1 cellular context compared by ENCODE assay signal in the genomic region with DNA sequence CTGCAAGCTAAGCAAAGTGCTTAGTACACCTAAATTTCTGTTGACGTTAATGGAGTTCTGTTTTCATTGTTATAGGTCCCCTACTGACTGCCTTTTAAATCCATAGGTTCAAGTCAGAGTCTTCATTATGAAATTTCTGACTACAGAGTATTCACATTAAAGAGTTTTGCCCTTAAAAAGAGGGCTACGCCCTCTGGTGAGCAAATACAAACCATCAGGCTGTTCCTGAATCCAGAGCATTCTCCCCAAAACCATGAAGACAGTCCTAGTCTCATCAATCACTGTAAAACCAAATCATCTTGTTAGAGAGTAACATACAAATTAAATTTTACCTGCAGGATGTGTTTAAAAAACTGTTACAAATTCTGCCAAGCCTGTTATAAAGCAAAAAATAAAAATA.
TF ChIP-seq lines count a peak whose summit lies in the region.

No MANE protein-coding gene starts in this region.

TF ChIP-seq in HepG2, 621 proteins besides CTCF, POLR2A, EP300 and RAD21 (continued from another document):
- TF ChIP-seq, protein P1, sequence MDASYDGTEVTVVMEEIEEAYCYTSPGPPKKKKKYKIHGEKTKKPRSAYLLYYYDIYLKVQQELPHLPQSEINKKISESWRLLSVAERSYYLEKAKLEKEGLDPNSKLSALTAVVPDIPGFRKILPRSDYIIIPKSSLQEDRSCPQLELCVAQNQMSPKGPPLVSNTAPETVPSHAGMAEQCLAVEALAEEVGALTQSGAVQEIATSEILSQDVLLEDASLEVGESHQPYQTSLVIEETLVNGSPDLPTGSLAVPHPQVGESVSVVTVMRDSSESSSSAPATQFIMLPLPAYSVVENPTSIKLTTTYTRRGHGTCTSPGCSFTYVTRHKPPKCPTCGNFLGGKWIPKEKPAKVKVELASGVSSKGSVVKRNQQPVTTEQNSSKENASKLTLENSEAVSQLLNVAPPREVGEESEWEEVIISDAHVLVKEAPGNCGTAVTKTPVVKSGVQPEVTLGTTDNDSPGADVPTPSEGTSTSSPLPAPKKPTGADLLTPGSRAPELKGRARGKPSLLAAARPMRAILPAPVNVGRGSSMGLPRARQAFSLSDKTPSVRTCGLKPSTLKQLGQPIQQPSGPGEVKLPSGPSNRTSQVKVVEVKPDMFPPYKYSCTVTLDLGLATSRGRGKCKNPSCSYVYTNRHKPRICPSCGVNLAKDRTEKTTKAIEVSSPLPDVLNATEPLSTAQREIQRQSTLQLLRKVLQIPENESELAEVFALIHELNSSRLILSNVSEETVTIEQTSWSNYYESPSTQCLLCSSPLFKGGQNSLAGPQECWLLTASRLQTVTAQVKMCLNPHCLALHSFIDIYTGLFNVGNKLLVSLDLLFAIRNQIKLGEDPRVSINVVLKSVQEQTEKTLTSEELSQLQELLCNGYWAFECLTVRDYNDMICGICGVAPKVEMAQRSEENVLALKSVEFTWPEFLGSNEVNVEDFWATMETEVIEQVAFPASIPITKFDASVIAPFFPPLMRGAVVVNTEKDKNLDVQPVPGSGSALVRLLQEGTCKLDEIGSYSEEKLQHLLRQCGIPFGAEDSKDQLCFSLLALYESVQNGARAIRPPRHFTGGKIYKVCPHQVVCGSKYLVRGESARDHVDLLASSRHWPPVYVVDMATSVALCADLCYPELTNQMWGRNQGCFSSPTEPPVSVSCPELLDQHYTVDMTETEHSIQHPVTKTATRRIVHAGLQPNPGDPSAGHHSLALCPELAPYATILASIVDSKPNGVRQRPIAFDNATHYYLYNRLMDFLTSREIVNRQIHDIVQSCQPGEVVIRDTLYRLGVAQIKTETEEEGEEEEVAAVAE (CRISPR knock-in tag; IDR thresholded peaks at IDR 0.05; ENCODE audit: borderline replicate concordance) = no peak
TF ChIP-seq in HepG2: peak in this region for 2.
